ENCODE assay signal across 8 cellular contexts in the genomic region with DNA sequence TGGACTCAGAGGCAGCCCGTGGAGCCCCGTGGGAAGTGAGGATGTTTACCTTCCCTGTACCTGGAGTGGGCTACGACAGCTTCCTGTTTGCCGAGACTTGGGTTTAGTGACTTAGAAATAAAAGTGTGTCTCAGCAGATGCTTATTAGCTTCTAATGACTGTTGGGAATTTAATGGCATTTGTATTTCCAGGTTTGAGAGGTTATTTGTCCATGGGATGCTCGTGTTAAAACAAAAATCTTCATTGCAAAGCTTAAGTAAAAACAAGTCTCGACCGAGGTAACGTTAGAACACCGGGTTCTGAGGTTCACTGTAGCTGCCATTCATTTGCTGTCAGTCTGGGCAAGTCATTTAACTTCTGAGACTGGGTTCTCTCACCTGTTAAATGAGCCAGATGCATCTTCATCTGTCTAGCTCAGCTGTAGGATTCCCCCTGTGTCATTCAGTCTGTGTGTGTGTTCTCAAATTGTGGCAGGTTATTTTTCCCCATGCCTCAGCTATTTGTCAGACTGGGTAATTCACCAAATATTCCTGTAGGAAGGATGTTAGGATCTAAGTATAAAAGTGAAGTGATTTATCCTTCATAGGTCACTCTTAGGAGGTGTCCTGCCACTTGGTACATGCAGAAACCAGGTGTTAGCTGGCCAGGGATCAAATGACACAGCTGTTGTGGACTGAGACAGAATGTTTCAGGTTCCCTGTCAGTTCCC. TPM values are rescaled to one million over a fixed set of nuclear protein-coding genes. Genes with fewer than 3 reads are reported as not detected.
A peak's percentile ranks its signal among the peaks of the same experiment; 100 is the strongest.
DNase-seq lines count a peak whose midpoint lies in the region; ATAC-seq, FAIRE-seq and TF ChIP-seq lines count a peak whose summit lies in the region.

No MANE protein-coding gene starts in this region.

- H3K36me3 ChIP-seq in ACC112 (ENCODE audit: insufficient read depth, low read length) (peaks cover 7% of the 10 kb centered on the region; the same call in 1 of the 2 replicates), breast epithelium (peaks cover 6% of the 10 kb centered on the region), mesenchymal stem cell (ENCODE audit: control insufficient read depth in 1 of 2, insufficient read depth in 2 of 2, low read depth in 1 of 2, low read length in 2 of 2) (peaks cover 11 to 29% of the 10 kb centered on the region in 2 experiments), aorta (ENCODE audit: control insufficient read depth in 1 of 2, insufficient read depth in 2 of 2, low read length in 1 of 2) (peaks cover 0 to 2% of the 10 kb centered on the region in 2 donors)

- no peak overlapping the region for H2AK5ac ChIP-seq in mesenchymal stem cell (ENCODE audit: low read length, severe bottlenecking)

- H3K9ac ChIP-seq in mesenchymal stem cell (ENCODE audit: low read length): peak overlapping the region; percentile 99

- H3K27me3 ChIP-seq in ACC112 (ENCODE audit: insufficient read depth, low read length) (no peaks in the 10 kb centered on the region), breast epithelium (no peaks in the 10 kb centered on the region), mesenchymal stem cell (ENCODE audit: control insufficient read depth in 1 of 2, insufficient read depth in 1 of 2, low read length in 2 of 2) (no peaks in the 10 kb centered on the region), aorta (ENCODE audit: control insufficient read depth in 1 of 2, insufficient read depth in 2 of 2, low read length in 1 of 2) (no peaks in the 10 kb centered on the region)

- H3K9me3 ChIP-seq in breast epithelium: no peaks in the 10 kb centered on the region
- no peaks in the 10 kb centered on the region for H3K9me3 ChIP-seq in mesenchymal stem cell (ENCODE audit: control insufficient read depth, low read length)
- no peaks in the 10 kb centered on the region for H3K9me3 ChIP-seq in aorta (ENCODE audit: control insufficient read depth, low read length)

- no peak for ATAC-seq in aorta (ENCODE audit: low FRiP score)

- H3K4me1 ChIP-seq in ACC112 (ENCODE audit: control insufficient read depth, insufficient read depth, low read length, unreplicated experiment): peaks cover 11% of the 10 kb centered on the region
- H3K4me1 ChIP-seq in breast epithelium: peaks cover 0 to 3% of the 10 kb centered on the region in 2 donors
- H3K4me1 ChIP-seq in mesenchymal stem cell (ENCODE audit: control insufficient read depth, insufficient read depth, low read depth, low read length): peaks cover 3% of the 10 kb centered on the region
- H3K4me1 ChIP-seq in aorta (ENCODE audit: control insufficient read depth in 1 of 2, insufficient read depth in 2 of 2, low read length in 2 of 2): peaks cover 0 to 2% of the 10 kb centered on the region in 2 donors

- peak overlapping the region; percentile 95 for H3K4me2 ChIP-seq in mesenchymal stem cell (ENCODE audit: low read length, poor library complexity, severe bottlenecking)

- peak overlapping the region; percentile 85 for H2BK120ac ChIP-seq in mesenchymal stem cell (ENCODE audit: low read depth, low read length)

- peaks cover 8% of the 10 kb centered on the region for H3K79me1 ChIP-seq in mesenchymal stem cell (replicated peaks; ENCODE audit: low read length, poor library complexity, severe bottlenecking)

- H3K4ac ChIP-seq in mesenchymal stem cell (ENCODE audit: low read depth in 1 of 2, low read length in 2 of 2): peak overlapping the region; percentile 19 to 97

- intact Hi-C loops in breast epithelium (cut with DNase I; ENCODE audit: low total_unique reads) (no loop called here), aorta (cut with DNase I) (loop anchor here (5.0 to 10.0 kb wide), 2 partner anchors 75 to 458 kb away; a partner anchor contains a TSS)

- peak overlapping the region; percentile 95 for H4K8ac ChIP-seq in mesenchymal stem cell (ENCODE audit: low read length)

- no peak for TF ChIP-seq POLR2A in breast epithelium (IDR thresholded peaks at IDR 0.05)

- H3K18ac ChIP-seq in mesenchymal stem cell (ENCODE audit: low read depth in 1 of 2, low read length in 2 of 2): peak overlapping the region; percentile 67 to 98

- peak overlapping the region; percentile 37 to 98 for H2BK12ac ChIP-seq in mesenchymal stem cell (ENCODE audit: low read length in 2 of 2)

- peak overlapping the region; percentile 68 for H2BK15ac ChIP-seq in mesenchymal stem cell (ENCODE audit: low read depth, poor library complexity, severe bottlenecking)

- H3K23ac ChIP-seq in mesenchymal stem cell (ENCODE audit: low read length in 2 of 2): peak overlapping the region in 1 of 2 experiments; percentile 75

- FAIRE-seq in GM18507 (lab: Jason Lieb, UNC): peak; percentile 59

- H2BK5ac ChIP-seq in mesenchymal stem cell (ENCODE audit: low read depth, low read length, poor library complexity, severe bottlenecking): no peak overlapping the region

- peak overlapping the region; percentile 50 to 99 for H3K14ac ChIP-seq in mesenchymal stem cell (ENCODE audit: low read length in 2 of 2)

- H3K79me2 ChIP-seq in ACC112 (ENCODE audit: control insufficient read depth, insufficient read depth, low read length, unreplicated experiment): peaks cover 25% of the 10 kb centered on the region

- DNase-seq in GM18507 (ENCODE audit: extremely low spot score, insufficient read length, low read depth) (no peak), LHCN-M2 (ENCODE audit: low read depth) (peak; percentile 22), breast epithelium (ENCODE audit: low spot score in 2 of 2) (no peak), mesenchymal stem cell (peak; percentile 25), aorta (no peak), NOMO-1 treated with dmso at 0.1 percent for 144 hours (lab: John Stamatoyannopoulos, UW; ENCODE audit: unreplicated experiment) (no peak), GM19240 (ENCODE audit: insufficient read length, low spot score) (no peak)

- 18% methylated on average over 9 of the region's 9 CpGs for WGBS in mesenchymal stem cell
- WGBS in aorta, 2 donors: 0 to 1% methylated on average over 9 of the region's 9 CpGs

- no peak for TF ChIP-seq CTCF in breast epithelium (IDR thresholded peaks at IDR 0.05)

- H2AFZ ChIP-seq in ACC112 (ENCODE audit: low read length, unreplicated experiment) (peak overlapping the region; percentile 93), mesenchymal stem cell (ENCODE audit: low read depth, low read length) (peak overlapping the region; percentile 20)

- H3K27ac ChIP-seq in ACC112 (ENCODE audit: low read depth, low read length) (peak overlapping the region; percentile 26; the same call in 1 of the 2 replicates), breast epithelium (peak overlapping the region; percentile 88 to 96), mesenchymal stem cell (ENCODE audit: low read length, poor library complexity, severe bottlenecking) (no peak overlapping the region), aorta (ENCODE audit: low read depth in 1 of 2, low read length in 2 of 2) (peak overlapping the region in 1 of 2 donors; percentile 38)

- peak overlapping the region; percentile 95 for H3K4me3 ChIP-seq in ACC112 (ENCODE audit: low read depth, low read length)
- peak overlapping the region; percentile 88 to 99 (median 97) for H3K4me3 ChIP-seq in breast epithelium
- peak overlapping the region; percentile 99 to 100 for H3K4me3 ChIP-seq in mesenchymal stem cell (ENCODE audit: insufficient read depth in 1 of 2, low read depth in 1 of 2, low read length in 2 of 2)
- peak overlapping the region; percentile 74 to 86 for H3K4me3 ChIP-seq in aorta (ENCODE audit: low read length in 2 of 2)

- peak overlapping the region; percentile 98 for H4K91ac ChIP-seq in mesenchymal stem cell (ENCODE audit: low read length)

RNA-seq across cellular contexts. Expression of a gene that starts 0.8 kb away (rescaled TPM):
- 88.4 and 100 TPM in 2 replicates for total RNA-seq in LHCN-M2 (2014; rRNA removed)
- polyA plus RNA-seq in LHCN-M2 (2012): 77.2 TPM
- 100 to 1,000 TPM in 1 of 3 donors, 10 to 100 TPM in 2; 88.5 to 111 (median 94.1) TPM for total RNA-seq in breast epithelium
- 125 TPM for polyA plus RNA-seq in mesenchymal stem cell (2013, experiment 1 of 2)
- polyA plus RNA-seq in mesenchymal stem cell (2013, experiment 2 of 2): 132 TPM
- total RNA-seq in aorta: 10 to 100 TPM; 47.1 to 50.1 TPM
- polyA plus RNA-seq in aorta: 10 to 100 TPM; 55.4 to 59.7 TPM

RNA-seq across cellular contexts. Expression of a gene that starts 22.6 kb away (rescaled TPM):
- total RNA-seq in LHCN-M2 (2014; rRNA removed) (172 and 180 TPM in 2 replicates), breast epithelium (100 to 1,000 TPM in 1 of 3 donors, 10 to 100 TPM in 2; 70.2 to 105 (median 96.0) TPM), aorta (100 to 1,000 TPM; 105 to 112 TPM)
- 170 TPM for polyA plus RNA-seq in LHCN-M2 (2012)
- polyA plus RNA-seq in mesenchymal stem cell (2013, experiment 1 of 2): 228 TPM
- 229 TPM for polyA plus RNA-seq in mesenchymal stem cell (2013, experiment 2 of 2)
- polyA plus RNA-seq in aorta: 10 to 100 TPM; 19.8 to 61.4 TPM

RNA-seq across cellular contexts. Expression of a gene that starts 54.9 kb away (rescaled TPM):
- total RNA-seq in LHCN-M2 (2014; rRNA removed): 61.2 and 63.4 TPM in 2 replicates
- 21.4 TPM for polyA plus RNA-seq in LHCN-M2 (2012)
- total RNA-seq in breast epithelium: 1 to 10 TPM; 3.1 to 6.6 (median 3.2) TPM
- polyA plus RNA-seq in mesenchymal stem cell (2013, experiment 1 of 2): 17.0 TPM
- polyA plus RNA-seq in mesenchymal stem cell (2013, experiment 2 of 2): 18.5 TPM
- total RNA-seq in aorta: 1 to 10 TPM; 4.3 to 6.2 TPM
- 1 to 10 TPM; 2.1 to 2.7 TPM for polyA plus RNA-seq in aorta

Comparison
In these comparisons a context has a peak if more than half of its experiments do, and no peak if none do; other contexts are left out.
1. DNase-seq: peak in LHCN-M2 (single experiment) and mesenchymal stem cell (single experiment); none in GM18507 (single experiment), breast epithelium (0 of 2), aorta (0 of 2), NOMO-1 treated with dmso at 0.1 percent for 144 hours (single experiment) and GM19240 (single experiment).
2. Peak in every context shown above with its lines, with median percentiles within 50 percentile points of each other: H3K4me3 ChIP-seq.